In the genomic region with DNA sequence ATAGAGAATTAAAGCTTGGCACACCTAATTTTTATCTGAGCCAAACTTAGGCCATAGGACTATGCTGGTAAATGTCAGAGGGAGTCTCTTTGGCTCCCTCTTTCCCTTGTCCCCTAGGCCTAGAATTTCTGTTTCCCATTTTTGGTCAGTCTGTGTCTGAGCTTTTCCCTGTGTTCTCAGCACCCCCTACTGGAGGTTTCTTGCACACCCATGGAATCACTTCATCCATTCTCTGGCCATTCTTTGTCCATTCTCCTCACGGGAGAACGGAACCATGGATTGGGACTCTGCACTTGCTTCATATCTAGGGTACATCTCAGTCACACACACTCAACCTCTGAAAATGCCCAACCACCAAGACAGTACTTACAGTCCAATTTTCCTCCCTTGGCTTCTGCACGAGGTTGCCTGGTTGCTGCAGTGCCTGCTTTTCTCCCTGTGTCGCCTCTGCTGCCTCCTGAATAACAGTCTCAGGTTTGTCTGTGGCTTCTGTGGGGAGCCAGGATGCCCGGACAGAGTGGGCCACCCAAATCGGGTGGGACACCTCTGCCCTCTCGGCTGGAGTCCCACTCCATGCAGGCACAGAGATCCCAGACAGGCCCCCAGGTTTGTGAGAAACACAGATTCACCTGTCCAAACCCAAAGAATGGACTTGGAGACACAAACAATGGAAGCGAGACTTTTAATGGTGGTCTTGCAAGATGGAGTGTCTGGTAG, we compare ENCODE assay signal across 10 cellular contexts. TPM values are rescaled to one million over a fixed set of nuclear protein-coding genes. Genes with fewer than 3 reads are reported as not detected.
DNase-seq lines count a peak whose midpoint lies in the region; ATAC-seq and TF ChIP-seq lines count a peak whose summit lies in the region.
"Had no signal": no experiment of that assay in that cellular context is flagged by ENCODE, and none has a peak within 500 bp of the region (broad histone marks: within the 10 kb centered on the region; RNA-seq: fewer than 3 reads in every experiment).

No MANE protein-coding gene starts in this region.

- H3K36me3 ChIP-seq in left ventricle myocardium inferior (peaks cover 27% of the 10 kb centered on the region), sigmoid colon (peaks cover 0 to 14% (median 0%) of the 10 kb centered on the region in 4 donors)

- no peak for ATAC-seq in activated CD8-positive, alpha-beta T cell treated with anti-CD3 and anti-CD28 coated beads for 36 hours
- ATAC-seq in activated CD4-positive, CD25-positive, alpha-beta regulatory T cell treated with anti-CD3 and anti-CD28 coated beads, Interleukin-2, amount 50 U/mL, for 24 hours = no peak

- no peak overlapping the region for H3K27ac Mint-ChIP-seq in activated CD8-positive, alpha-beta T cell treated with anti-CD3 and anti-CD28 coated beads for 36 hours

- peak; percentile 13 for DNase-seq in NCI-H1694 (lab: John Stamatoyannopoulos, UW)
- DNase-seq in NCI-H1694 treated with DMSO at 0.1 percent for 48 hours (lab: John Stamatoyannopoulos, UW) = no peak
- peak in 46 of 76 experiments; percentile 3 to 67 (median 26) for DNase-seq in HUDEP-2 (lab: John Stamatoyannopoulos, UW; ENCODE audit: unreplicated experiment in 76 of 76)
- peak; percentile 51 for DNase-seq in activated CD8-positive, alpha-beta T cell treated with anti-CD3 and anti-CD28 coated beads for 36 hours
- no peak for DNase-seq in left ventricle myocardium inferior
- peak; percentile 57 for DNase-seq in sigmoid colon
- DNase-seq in NCI-H510A (lab: John Stamatoyannopoulos, UW) = no peak

- TF ChIP-seq POLR2A in sigmoid colon (IDR thresholded peaks at IDR 0.05) = no peak

- peaks cover 2% of the 10 kb centered on the region for H3K4me1 Mint-ChIP-seq in activated CD8-positive, alpha-beta T cell treated with anti-CD3 and anti-CD28 coated beads for 36 hours (ENCODE audit: low read depth)

- H3K27me3 ChIP-seq in left ventricle myocardium inferior (ENCODE audit: low read depth) (no peaks in the 10 kb centered on the region), sigmoid colon (no peaks in the 10 kb centered on the region)
- H3K27me3 ChIP-seq: BLaER1 had no signal

- intact Hi-C loops in activated CD8-positive, alpha-beta T cell treated with anti-CD3 and anti-CD28 coated beads for 36 hours (cut with micrococcal nuclease) = loop anchor here (2.0 kb wide), 1 partner anchor 253 kb away; no protein-coding TSS in a partner anchor
- intact Hi-C loops in left ventricle myocardium inferior (cut with micrococcal nuclease) = loop anchor here (10.0 kb wide), 1 partner anchor 253 kb away; no protein-coding TSS in a partner anchor
- intact Hi-C loops in sigmoid colon (cut with DNase I) = loop anchor here (5.0 to 10.0 kb wide), 3 partner anchors 250 to 730 kb away; no protein-coding TSS in a partner anchor

- CTCF ChIA-PET in activated CD8-positive, alpha-beta T cell treated with anti-CD3 and anti-CD28 coated beads for 36 hours (lab: Charles Lee) = interaction anchor here (0.6 to 2.1 kb wide), 10 partner anchors 21 to 256 kb away, joined by 3 to 14 read pairs (median 4); no protein-coding TSS in a partner anchor

- no peaks in the 10 kb centered on the region for H3K27me3 Mint-ChIP-seq in activated CD8-positive, alpha-beta T cell treated with anti-CD3 and anti-CD28 coated beads for 36 hours

- H3K4me3 ChIP-seq in left ventricle myocardium inferior (no peak overlapping the region), sigmoid colon (no peak overlapping the region)
- H3K4me3 ChIP-seq: BLaER1 had no signal

- 80 to 92% methylated on average over 8 of the region's 8 CpGs for WGBS in sigmoid colon, 2 donors

- H3K4me1 ChIP-seq in left ventricle myocardium inferior = no peaks in the 10 kb centered on the region
- no peaks in the 10 kb centered on the region for H3K4me1 ChIP-seq in sigmoid colon
- H3K4me1 ChIP-seq: BLaER1 had no signal

- H3K9me3 ChIP-seq in left ventricle myocardium inferior (replicated peaks) (peaks cover 9% of the 10 kb centered on the region), sigmoid colon (no peaks in the 10 kb centered on the region)

- POLR2A ChIA-PET in activated CD8-positive, alpha-beta T cell treated with anti-CD3 and anti-CD28 coated beads for 36 hours (lab: Charles Lee) = interaction anchor here (1.3 kb wide), 1 partner anchor 24 kb away, joined by 3 read pairs; no protein-coding TSS in a partner anchor

- TF ChIP-seq CTCF in activated CD8-positive, alpha-beta T cell treated with anti-CD3 and anti-CD28 coated beads for 36 hours (IDR thresholded peaks at IDR 0.05) = peak; percentile 67
- TF ChIP-seq CTCF in left ventricle myocardium inferior (IDR thresholded peaks at IDR 0.05; ENCODE audit: borderline replicate concordance) (peak; percentile 81), sigmoid colon (IDR thresholded peaks at IDR 0.05) (peak; percentile 48 to 76 (median 66))

- H3K4me3 Mint-ChIP-seq in activated CD8-positive, alpha-beta T cell treated with anti-CD3 and anti-CD28 coated beads for 36 hours = no peak overlapping the region

- H3K36me3 Mint-ChIP-seq in activated CD8-positive, alpha-beta T cell treated with anti-CD3 and anti-CD28 coated beads for 36 hours (ENCODE audit: low read depth) = peaks cover 56% of the 10 kb centered on the region

- H3K9me3 Mint-ChIP-seq in activated CD8-positive, alpha-beta T cell treated with anti-CD3 and anti-CD28 coated beads for 36 hours = peaks cover 6% of the 10 kb centered on the region

- H3K27ac ChIP-seq in left ventricle myocardium inferior (replicated peaks) (no peak overlapping the region), sigmoid colon (no peak overlapping the region)
- H3K27ac ChIP-seq: BLaER1 had no signal

- no peak for TF ChIP-seq EP300 in sigmoid colon (IDR thresholded peaks at IDR 0.05)

RNA-seq across cellular contexts. Expression of a gene that starts 35.1 kb away (rescaled TPM):
- 1 to 10 TPM; 2.3 to 2.7 TPM for total RNA-seq in activated CD8-positive, alpha-beta T cell treated with anti-CD3 and anti-CD28 coated beads for 36 hours
- total RNA-seq in left ventricle myocardium inferior (0.74 TPM), sigmoid colon (1 to 10 TPM in 1 of 4 donors, under 1 TPM in 2, not detected in 1; under 0.01 to 1.2 (median 0.14) TPM)
- under 1 TPM in 2 of 3 donors, not detected in 1; under 0.01 to 0.13 TPM for polyA plus RNA-seq in sigmoid colon
- total RNA-seq: activated CD8-positive, alpha-beta memory T cell treated with anti-CD3 and anti-CD28 coated beads for 36 hours had no signal

Comparison
In these comparisons a context has a peak if more than half of its experiments do, and no peak if none do; other contexts are left out.
1. DNase-seq: peak in NCI-H1694 (single experiment), HUDEP-2 (46 of 76), activated CD8-positive, alpha-beta T cell treated with anti-CD3 and anti-CD28 coated beads for 36 hours (single experiment) and sigmoid colon (single experiment); none in NCI-H1694 treated with DMSO at 0.1 percent for 48 hours (single experiment), left ventricle myocardium inferior (single experiment) and NCI-H510A (single experiment).
2. Peak in every context shown above with its lines, with median percentiles within 50 percentile points of each other: CTCF ChIP-seq.